Comparison of ENCODE assay signal across 16 cellular contexts in the genomic region with DNA sequence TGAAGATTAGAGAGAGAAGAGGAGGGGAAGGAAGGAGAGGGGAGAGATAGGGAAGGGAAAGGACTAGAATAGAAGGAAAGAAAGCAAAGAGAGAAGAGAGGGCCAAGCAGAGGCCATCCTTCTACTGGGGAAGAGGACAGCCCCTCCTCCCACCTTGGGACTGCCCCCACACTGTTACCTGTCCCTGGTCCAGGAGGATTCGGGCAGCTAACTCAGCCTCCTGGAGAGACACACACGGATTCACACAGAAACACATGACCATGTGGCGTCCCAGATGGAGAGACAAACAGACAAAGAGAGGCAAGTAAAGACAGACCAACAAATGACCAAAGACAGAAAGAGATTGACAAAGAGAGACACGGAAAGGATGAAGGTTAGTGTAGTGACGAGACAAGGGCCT. TPM values are rescaled to one million over a fixed set of nuclear protein-coding genes. Genes with fewer than 3 reads are reported as not detected.
DNase-seq lines count a peak whose midpoint lies in the region; ATAC-seq and TF ChIP-seq lines count a peak whose summit lies in the region.
"Had no signal": no experiment of that assay in that cellular context is flagged by ENCODE, and none has a peak within 500 bp of the region (broad histone marks: within the 10 kb centered on the region; RNA-seq: fewer than 3 reads in every experiment).

No MANE protein-coding gene starts in this region.

- H3K4me1 ChIP-seq in right atrium auricular region (peaks cover 0 to 38% of the 10 kb centered on the region in 2 donors), esophagus muscularis mucosa (peaks cover 31 to 79% (median 51%) of the 10 kb centered on the region in 4 donors), neural progenitor cell (peaks cover 10% of the 10 kb centered on the region), uterus (peaks cover 5 to 12% of the 10 kb centered on the region in 2 donors), PC-9 (replicated peaks; ENCODE audit: insufficient read depth) (0 out of 2 replicates have a peak, but pooled peaks cover 6% of the 10 kb centered on the region)

- H3K9ac ChIP-seq in neural progenitor cell = no peak overlapping the region

- no peak for DNase-seq in right atrium auricular region (ENCODE audit: low spot score)
- no peak for DNase-seq in Right ventricle myocardium inferior (ENCODE audit: missing footprints)
- no peak for DNase-seq in esophagus muscularis mucosa (ENCODE audit: extremely low spot score)
- no peak for DNase-seq in neural progenitor cell (ENCODE audit: low spot score)
- no peak for DNase-seq in uterus
- DNase-seq in activated CD4-positive, alpha-beta T cell treated with anti-CD3 and anti-CD28 coated beads for 36 hours = no peak
- no peak for DNase-seq in midbrain (lab: John Stamatoyannopoulos, UW)
- no peak for DNase-seq in PC-9
- DNase-seq: DMS79; foreskin fibroblast; kidney glomerular epithelial cell; NCI-H1694 treated with DMSO at 0.1 percent for 48 hours; NCI-H69; stimulated activated CD4-positive, alpha-beta T cell treated with anti-CD3 and anti-CD28 coated beads, Interleukin-15, amount 100 ng/mL, for 24 hours had no signal

- no peaks in the 10 kb centered on the region for H3K9me3 ChIP-seq in right atrium auricular region
- H3K9me3 ChIP-seq in esophagus muscularis mucosa = no peaks in the 10 kb centered on the region
- H3K9me3 ChIP-seq in neural progenitor cell (ENCODE audit: low read depth) = no peaks in the 10 kb centered on the region
- no peaks in the 10 kb centered on the region for H3K9me3 ChIP-seq in uterus
- H3K9me3 ChIP-seq in PC-9 (ENCODE audit: insufficient read depth, low read depth) = no peaks in the 10 kb centered on the region

- peaks cover 19% of the 10 kb centered on the region for H3K27me3 Mint-ChIP-seq in neural progenitor cell (ENCODE audit: insufficient read depth, low read depth)
- peaks cover 2% of the 10 kb centered on the region for H3K27me3 Mint-ChIP-seq in activated CD4-positive, alpha-beta T cell treated with anti-CD3 and anti-CD28 coated beads for 36 hours

- H3K4me3 ChIP-seq in right atrium auricular region (peak overlapping the region; percentile 85 to 89), esophagus muscularis mucosa (peak overlapping the region; percentile 77 to 95 (median 88)), neural progenitor cell (no peak overlapping the region), uterus (peak overlapping the region; percentile 84 to 96), PC-9 (no peak overlapping the region)

- no peaks in the 10 kb centered on the region for H3F3A ChIP-seq in neural progenitor cell (ENCODE audit: low read depth)
- no peaks in the 10 kb centered on the region for H3F3A ChIP-seq in PC-9 (ENCODE audit: insufficient read depth, low read depth)

- TF ChIP-seq POLR2A in esophagus muscularis mucosa (IDR thresholded peaks at IDR 0.05; ENCODE audit: low read depth) = no peak
- TF ChIP-seq POLR2A in uterus (IDR thresholded peaks at IDR 0.05) = no peak

- CTCF ChIA-PET in activated CD4-positive, alpha-beta T cell treated with anti-CD3 and anti-CD28 coated beads for 36 hours (lab: Charles Lee) = interaction anchor here (0.6 to 13.8 kb wide), 7 partner anchors 8 to 81 kb away, joined by 3 to 183 read pairs (median 4); no protein-coding TSS in a partner anchor
- CTCF ChIA-PET in PC-9 (lab: Charles Lee) = no interaction called here

- H3K9me3 Mint-ChIP-seq in neural progenitor cell = peaks cover 2% of the 10 kb centered on the region
- H3K9me3 Mint-ChIP-seq in activated CD4-positive, alpha-beta T cell treated with anti-CD3 and anti-CD28 coated beads for 36 hours (ENCODE audit: low read depth) = no peaks in the 10 kb centered on the region
- H3K9me3 Mint-ChIP-seq: activated naive CD4-positive, alpha-beta T cell treated with anti-CD3 and anti-CD28 coated beads, Interleukin-2, amount 50 U/mL, for 72 hours had no signal

- H3K27ac ChIP-seq in right atrium auricular region (peak overlapping the region; percentile 96 to 98), esophagus muscularis mucosa (replicated peaks in 1 of 4) (peak overlapping the region; percentile 90 to 96 (median 95)), neural progenitor cell (no peak overlapping the region), uterus (peak overlapping the region; percentile 99), PC-9 (no peak overlapping the region)
- H3K27ac ChIP-seq: RWPE1 had no signal

- TF ChIP-seq CTCF in right atrium auricular region (IDR thresholded peaks at IDR 0.05) (no peak), esophagus muscularis mucosa (IDR thresholded peaks at IDR 0.05) (no peak), neural progenitor cell (IDR thresholded peaks at IDR 0.05) (no peak), uterus (IDR thresholded peaks at IDR 0.05) (no peak), PC-9 (conservative IDR thresholded peaks at IDR 0.05) (no peak)

- H3K27me3 ChIP-seq in right atrium auricular region (no peaks in the 10 kb centered on the region), esophagus muscularis mucosa (no peaks in the 10 kb centered on the region), neural progenitor cell (peaks cover 75% of the 10 kb centered on the region), uterus (no peaks in the 10 kb centered on the region), PC-9 (ENCODE audit: insufficient read depth, low read depth) (no peaks in the 10 kb centered on the region)

- intact Hi-C loops in Right ventricle myocardium inferior (cut with DNase I) = no loop called here
- intact Hi-C loops in esophagus muscularis mucosa (cut with DNase I) = no loop called here
- intact Hi-C loops in uterus (cut with DNase I; ENCODE audit: low total_unique reads) = no loop called here
- intact Hi-C loops in activated CD4-positive, alpha-beta T cell treated with anti-CD3 and anti-CD28 coated beads for 36 hours (cut with DNase I, micrococcal nuclease) = no loop called here
- intact Hi-C loops in PC-9 (cut with micrococcal nuclease; ENCODE audit: unreplicated experiment) = no loop called here

- H3K79me2 ChIP-seq in neural progenitor cell (ENCODE audit: low read depth) (no peaks in the 10 kb centered on the region), PC-9 (ENCODE audit: low read depth) (no peaks in the 10 kb centered on the region)

- no peaks in the 10 kb centered on the region for H3K9me2 ChIP-seq in PC-9 (ENCODE audit: insufficient read depth)

- H3K36me3 Mint-ChIP-seq in neural progenitor cell = peaks cover 7% of the 10 kb centered on the region
- H3K36me3 Mint-ChIP-seq in activated CD4-positive, alpha-beta T cell treated with anti-CD3 and anti-CD28 coated beads for 36 hours (ENCODE audit: low read depth) = no peaks in the 10 kb centered on the region
- H3K36me3 Mint-ChIP-seq: activated naive CD4-positive, alpha-beta T cell treated with anti-CD3 and anti-CD28 coated beads, Interleukin-2, amount 50 U/mL, for 72 hours had no signal

- H3K4me3 Mint-ChIP-seq in neural progenitor cell = peak overlapping the region; percentile 30
- no peak overlapping the region for H3K4me3 Mint-ChIP-seq in activated CD4-positive, alpha-beta T cell treated with anti-CD3 and anti-CD28 coated beads for 36 hours

- POLR2A ChIA-PET in activated CD4-positive, alpha-beta T cell treated with anti-CD3 and anti-CD28 coated beads for 36 hours (lab: Charles Lee) = no interaction called here
- POLR2A ChIA-PET in PC-9 (lab: Charles Lee; ENCODE audit: unreplicated experiment) = interaction anchor here (0.7 kb wide), 1 partner anchor 234 kb away, joined by 8 read pairs; no protein-coding TSS in a partner anchor

- no peak overlapping the region for H2AFZ ChIP-seq in neural progenitor cell (replicated peaks)
- H2AFZ ChIP-seq in PC-9 = no peak overlapping the region

- no TSS peak for BruUV-seq in PC-9 (replicated peaks; lab: Mats Ljungman, UMichigan)

- peaks cover 44% of the 10 kb centered on the region for H3K36me3 ChIP-seq in right atrium auricular region
- H3K36me3 ChIP-seq in esophagus muscularis mucosa = peaks cover 23 to 48% (median 46%) of the 10 kb centered on the region in 4 donors
- H3K36me3 ChIP-seq in neural progenitor cell = no peaks in the 10 kb centered on the region
- no peaks in the 10 kb centered on the region for H3K36me3 ChIP-seq in uterus
- no peaks in the 10 kb centered on the region for H3K36me3 ChIP-seq in PC-9 (ENCODE audit: low read depth)

- peaks cover 15% of the 10 kb centered on the region for H3K4me1 Mint-ChIP-seq in neural progenitor cell
- H3K4me1 Mint-ChIP-seq in activated CD4-positive, alpha-beta T cell treated with anti-CD3 and anti-CD28 coated beads for 36 hours = peaks cover 16% of the 10 kb centered on the region

- TF ChIP-seq EP300 in esophagus muscularis mucosa (IDR thresholded peaks at IDR 0.05) = peak; percentile 5

- H4K20me1 ChIP-seq in neural progenitor cell (ENCODE audit: low read depth) (no peaks in the 10 kb centered on the region), PC-9 (ENCODE audit: insufficient read depth) (no peaks in the 10 kb centered on the region)

- WGBS in esophagus muscularis mucosa = 71% methylated on average over 5 of the region's 5 CpGs

- ATAC-seq in Right ventricle myocardium inferior = no peak
- no peak for ATAC-seq in activated CD4-positive, alpha-beta T cell treated with anti-CD3 and anti-CD28 coated beads for 36 hours
- ATAC-seq: activated naive CD4-positive, alpha-beta T cell treated with anti-CD3 and anti-CD28 coated beads, Interleukin-2, amount 50 U/mL, for 72 hours had no signal

- H3K27ac Mint-ChIP-seq in neural progenitor cell = no peak overlapping the region
- H3K27ac Mint-ChIP-seq in activated CD4-positive, alpha-beta T cell treated with anti-CD3 and anti-CD28 coated beads for 36 hours = no peak overlapping the region
- H3K27ac Mint-ChIP-seq: activated naive CD4-positive, alpha-beta T cell treated with anti-CD3 and anti-CD28 coated beads, Interleukin-2, amount 50 U/mL, for 72 hours had no signal

- H3K4me2 ChIP-seq in neural progenitor cell = no peak overlapping the region
- H3K4me2 ChIP-seq in PC-9 = no peak overlapping the region

RNA-seq across cellular contexts. Expression of gene NDRG2, which starts 2.2 kb away (rescaled TPM):
- total RNA-seq in right atrium auricular region = 100 to 1,000 TPM; 335 to 360 TPM
- 321 TPM for total RNA-seq in Right ventricle myocardium inferior
- total RNA-seq in esophagus muscularis mucosa = 100 to 1,000 TPM; 175 to 222 (median 201) TPM
- 1.3 and 2.0 TPM in 2 replicates for total RNA-seq in neural progenitor cell (ENCODE audit: low replicate concordance)
- total RNA-seq in uterus = 100 to 1,000 TPM; 111 to 563 (median 200) TPM
- 1 to 10 TPM; 5.5 to 7.0 TPM for total RNA-seq in activated CD4-positive, alpha-beta T cell treated with anti-CD3 and anti-CD28 coated beads for 36 hours
- total RNA-seq in PC-9 (2021) = 12.2 and 14.6 TPM in 2 replicates

RNA-seq across cellular contexts. Expression of gene TPPP2, which starts 7.3 kb away (rescaled TPM):
- under 1 TPM in 1 of 2 donors, not detected in 1; 0.86 TPM for total RNA-seq in right atrium auricular region
- total RNA-seq in Right ventricle myocardium inferior = 1.1 TPM
- total RNA-seq in esophagus muscularis mucosa = not detected
- not detected in 2 replicates for total RNA-seq in neural progenitor cell (ENCODE audit: low replicate concordance)
- total RNA-seq in uterus = under 1 TPM in 1 of 4 donors, not detected in 3; 0.67 TPM
- not detected for total RNA-seq in activated CD4-positive, alpha-beta T cell treated with anti-CD3 and anti-CD28 coated beads for 36 hours
- total RNA-seq in PC-9 (2021) = not detected in 2 replicates
- total RNA-seq: activated naive CD4-positive, alpha-beta T cell treated with anti-CD3 and anti-CD28 coated beads, Interleukin-2, amount 50 U/mL, for 72 hours had no signal

RNA-seq across cellular contexts. Expression of gene RNASE13, which starts 11.9 kb away (rescaled TPM):
- total RNA-seq in right atrium auricular region = not detected
- not detected for total RNA-seq in Right ventricle myocardium inferior
- not detected for total RNA-seq in esophagus muscularis mucosa
- 0.12 TPM in 1 of 2 replicates, not detected in the other for total RNA-seq in neural progenitor cell (ENCODE audit: low replicate concordance)
- total RNA-seq in uterus = not detected
- not detected for total RNA-seq in activated CD4-positive, alpha-beta T cell treated with anti-CD3 and anti-CD28 coated beads for 36 hours
- not detected in 2 replicates for total RNA-seq in PC-9 (2021)
- total RNA-seq: activated naive CD4-positive, alpha-beta T cell treated with anti-CD3 and anti-CD28 coated beads, Interleukin-2, amount 50 U/mL, for 72 hours had no signal

RNA-seq across cellular contexts. Expression of gene RNASE7, which starts 19.5 kb away (rescaled TPM):
- total RNA-seq in right atrium auricular region (not detected), Right ventricle myocardium inferior (not detected), esophagus muscularis mucosa (not detected), neural progenitor cell (ENCODE audit: low replicate concordance) (not detected in 2 replicates), uterus (not detected), PC-9 (2021) (not detected in 2 replicates)
- total RNA-seq in activated CD4-positive, alpha-beta T cell treated with anti-CD3 and anti-CD28 coated beads for 36 hours = not detected
- total RNA-seq: activated naive CD4-positive, alpha-beta T cell treated with anti-CD3 and anti-CD28 coated beads, Interleukin-2, amount 50 U/mL, for 72 hours had no signal

RNA-seq across cellular contexts. Expression of gene SLC39A2, which starts 23.6 kb away (rescaled TPM):
- total RNA-seq in right atrium auricular region (not detected), Right ventricle myocardium inferior (not detected), esophagus muscularis mucosa (not detected), neural progenitor cell (ENCODE audit: low replicate concordance) (not detected in 2 replicates), uterus (under 1 TPM in 2 of 4 donors, not detected in 2; 0.52 to 0.97 TPM), PC-9 (2021) (0.35 and 0.68 TPM in 2 replicates)
- under 1 TPM; 0.21 to 0.30 TPM for total RNA-seq in activated CD4-positive, alpha-beta T cell treated with anti-CD3 and anti-CD28 coated beads for 36 hours

Comparison
In these comparisons a context has a peak if more than half of its experiments do, and no peak if none do; other contexts are left out.
1. H3K27ac ChIP-seq: peak in right atrium auricular region (2 of 2), esophagus muscularis mucosa (4 of 4) and uterus (2 of 2); none in neural progenitor cell (single experiment) and PC-9 (single experiment).
2. H3K4me3 ChIP-seq: peak in right atrium auricular region (2 of 2), esophagus muscularis mucosa (4 of 4) and uterus (2 of 2); none in neural progenitor cell (single experiment) and PC-9 (single experiment).